20 cellular contexts compared by ENCODE assay signal in the genomic region with DNA sequence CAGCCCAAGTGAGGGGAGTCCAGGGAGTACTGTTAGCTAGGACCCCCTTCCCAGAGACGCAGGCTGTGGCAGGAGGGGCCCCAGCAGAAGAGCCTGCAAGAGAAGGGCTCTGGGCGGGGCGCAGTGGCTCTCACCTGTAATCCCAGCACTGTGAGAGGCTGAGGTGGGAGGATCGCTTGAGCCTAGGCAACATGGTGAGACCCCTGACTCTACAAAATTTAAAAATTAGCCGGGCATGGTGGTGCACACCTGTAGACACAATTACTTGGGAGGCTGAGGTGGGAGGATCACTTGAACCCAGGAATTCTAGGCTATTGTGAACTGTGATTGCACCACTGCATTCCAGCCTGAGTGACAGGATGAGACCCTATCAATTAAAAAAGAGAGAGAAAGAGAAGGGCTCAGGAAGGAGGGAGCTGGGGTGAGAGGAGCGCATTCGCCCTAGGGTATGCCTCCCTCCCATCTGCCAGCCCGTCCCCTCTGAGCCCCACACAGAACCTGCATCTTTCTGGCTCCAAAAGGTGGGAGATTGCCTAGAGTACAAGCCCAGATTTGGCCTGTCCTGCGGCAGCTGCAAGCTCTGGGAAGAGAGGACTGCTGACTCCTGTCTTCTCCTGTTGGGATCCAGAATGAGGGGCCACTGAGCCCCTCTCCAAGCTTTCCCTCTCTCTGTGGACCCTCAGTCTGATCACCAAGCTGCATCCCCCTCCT. TPM values are rescaled to one million over a fixed set of nuclear protein-coding genes. Genes with fewer than 3 reads are reported as not detected.
DNase-seq lines count a peak whose midpoint lies in the region; ATAC-seq, FAIRE-seq and TF ChIP-seq lines count a peak whose summit lies in the region.
"Had no signal": no experiment of that assay in that cellular context is flagged by ENCODE, and none has a peak within 500 bp of the region (broad histone marks: within the 10 kb centered on the region; RNA-seq: fewer than 3 reads in every experiment).

No MANE protein-coding gene starts in this region.

- 64% methylated on average over 9 of the region's 9 CpGs for WGBS in K562 (ENCODE audit: insufficient coverage, low coverage, missing lambda C conversion rate)
- WGBS in mesenchymal stem cell: 91% methylated on average over 8 of the region's 9 CpGs

- H2AK5ac ChIP-seq in mesenchymal stem cell (ENCODE audit: low read length, severe bottlenecking): no peak overlapping the region

- H3K79me2 ChIP-seq in K562 (ENCODE audit: control insufficient read depth, insufficient read depth, low read length): peaks cover 7% of the 10 kb centered on the region; the same call in 2 of the 3 replicates

- H2BK120ac ChIP-seq in mesenchymal stem cell (ENCODE audit: low read depth, low read length): no peak overlapping the region

- H2BK5ac ChIP-seq in mesenchymal stem cell (ENCODE audit: low read depth, low read length, poor library complexity, severe bottlenecking): no peak overlapping the region

- peaks cover 36% of the 10 kb centered on the region for H3K27me3 ChIP-seq in H7 (ENCODE audit: control insufficient read depth, insufficient read depth, low read length)
- H3K27me3 ChIP-seq in K562 (ENCODE audit: control insufficient read depth in 2 of 2, insufficient read depth in 2 of 2, low read length in 2 of 2): no peaks in the 10 kb centered on the region
- peaks cover 15 to 79% of the 10 kb centered on the region in 2 experiments for H3K27me3 ChIP-seq in mesenchymal stem cell (ENCODE audit: control insufficient read depth in 1 of 2, insufficient read depth in 1 of 2, low read length in 2 of 2)
- H3K27me3 ChIP-seq in stomach smooth muscle (ENCODE audit: control insufficient read depth in 1 of 2, insufficient read depth in 2 of 2, low read length in 2 of 2): no peaks in the 10 kb centered on the region

- no peak overlapping the region for H3K14ac ChIP-seq in mesenchymal stem cell (ENCODE audit: low read length in 2 of 2)

- H3K4me2 ChIP-seq in K562 (ENCODE audit: insufficient read depth, low read length): no peak overlapping the region
- no peak overlapping the region for H3K4me2 ChIP-seq in mesenchymal stem cell (ENCODE audit: low read length, poor library complexity, severe bottlenecking)

- CTCF ChIA-PET in K562 (lab: Yijun Ruan, JAX; ENCODE audit: low intra/inter-chr PET ratio): no interaction called here

- TF ChIP-seq RAD21 in K562 (CRISPR knock-in tag; conservative IDR thresholded peaks at IDR 0.05 in 1 of 2, IDR thresholded peaks at IDR 0.05 in 1 of 2): no peak

- H4K91ac ChIP-seq in mesenchymal stem cell (ENCODE audit: low read length): no peak overlapping the region

- H3K9ac ChIP-seq in K562 (ENCODE audit: insufficient read depth in 1 of 2, low read depth in 2 of 2, low read length in 2 of 2) (no peak overlapping the region), mesenchymal stem cell (ENCODE audit: low read length) (no peak overlapping the region), stomach smooth muscle (ENCODE audit: low read length in 2 of 2) (no peak overlapping the region)

- no peak for TF ChIP-seq POLR2A in K562 (conservative IDR thresholded peaks at IDR 0.05)

- peak overlapping the region in 1 of 2 experiments; percentile 49 for H3K18ac ChIP-seq in mesenchymal stem cell (ENCODE audit: low read depth in 1 of 2, low read length in 2 of 2)

- no peak for TF ChIP-seq CTCF in K562 (IDR thresholded peaks at IDR 0.05 in 2 of 3, conservative IDR thresholded peaks at IDR 0.05 in 1 of 3; ENCODE audit: insufficient read depth in 2 of 3, low read depth in 1 of 3, low read length in 3 of 3)

- intact Hi-C loops in K562 (cut with micrococcal nuclease): no loop called here

- peak; percentile 61 for DNase-seq in H7
- DNase-seq in K562 (ENCODE audit: extremely low read depth in 1 of 4, low spot score in 3 of 4): peak in 1 of 4 experiments; percentile 7
- DNase-seq in mesenchymal stem cell: no peak
- DNase-seq in substantia nigra (lab: John Stamatoyannopoulos, UW): no peak
- no peak for DNase-seq in LoVo (ENCODE audit: low spot score)
- no peak for DNase-seq in NCI-H82 treated with DMSO at 0.1 percent for 48 hours (lab: John Stamatoyannopoulos, UW; ENCODE audit: unreplicated experiment)
- DNase-seq: DMS153; HFFc6; Karpas-422; MM.1S; NCI-H1105 treated with DMSO at 0.1 percent for 48 hours; NCI-H1694 treated with DMSO at 0.1 percent for 48 hours; NCI-H526 treated with DMSO at 0.1 percent for 48 hours; NK-92 treated with Interleukin-12 subunit alpha and Interleukin-12 subunit beta, amount 100 ng/mL, for 24 hours; SIG-M5 had no signal

- no peak for FAIRE-seq in K562 (lab: Jason Lieb, UNC)
- FAIRE-seq: GM12892, H1 had no signal

- H2BK12ac ChIP-seq in mesenchymal stem cell (ENCODE audit: low read length in 2 of 2): no peak overlapping the region

- H2AFZ ChIP-seq in K562 (ENCODE audit: low read depth, low read length) (no peak overlapping the region), mesenchymal stem cell (ENCODE audit: low read depth, low read length) (peak overlapping the region; percentile 29)

- H3K23ac ChIP-seq in mesenchymal stem cell (ENCODE audit: low read length in 2 of 2): no peak overlapping the region

- H4K20me1 ChIP-seq in K562 (replicated peaks; ENCODE audit: control insufficient read depth, insufficient read depth, low read length): peaks cover 11% of the 10 kb centered on the region

- H3K36me3 ChIP-seq in H7 (replicated peaks; ENCODE audit: control insufficient read depth, insufficient read depth, low read length) (no peaks in the 10 kb centered on the region), K562 (ENCODE audit: control insufficient read depth, insufficient read depth, low read length) (no peaks in the 10 kb centered on the region), mesenchymal stem cell (ENCODE audit: control insufficient read depth in 1 of 2, insufficient read depth in 2 of 2, low read depth in 1 of 2, low read length in 2 of 2) (no peaks in the 10 kb centered on the region), stomach smooth muscle (ENCODE audit: control insufficient read depth in 2 of 2, insufficient read depth in 2 of 2, low read length in 2 of 2) (no peaks in the 10 kb centered on the region)

- no peak for ATAC-seq in K562

- H3K9me3 ChIP-seq in K562 (replicated peaks; ENCODE audit: control insufficient read depth, insufficient read depth, low read depth, low read length) (no peaks in the 10 kb centered on the region), mesenchymal stem cell (ENCODE audit: control insufficient read depth, low read length) (no peaks in the 10 kb centered on the region), stomach smooth muscle (ENCODE audit: control insufficient read depth in 2 of 2, low read length in 2 of 2) (no peaks in the 10 kb centered on the region)

- in situ Hi-C loops in K562 (cut with MboI): no loop called here

- no peaks in the 10 kb centered on the region for H3K79me1 ChIP-seq in mesenchymal stem cell (replicated peaks; ENCODE audit: low read length, poor library complexity, severe bottlenecking)

- no peak overlapping the region for H3K4me3 ChIP-seq in H7 (ENCODE audit: insufficient read depth, low read depth, low read length)
- H3K4me3 ChIP-seq in K562: no peak overlapping the region
- no peak overlapping the region for H3K4me3 ChIP-seq in mesenchymal stem cell (ENCODE audit: insufficient read depth in 1 of 2, low read depth in 1 of 2, low read length in 2 of 2)
- H3K4me3 ChIP-seq in stomach smooth muscle (ENCODE audit: low read length in 2 of 2): peak overlapping the region in 1 of 2 donors; percentile 15

- H3K4me1 ChIP-seq in K562 (replicated peaks in 1 of 2; ENCODE audit: control insufficient read depth in 2 of 2, insufficient read depth in 2 of 2, low read length in 2 of 2): peaks cover 13 to 37% of the 10 kb centered on the region in 2 experiments
- peaks cover 17% of the 10 kb centered on the region for H3K4me1 ChIP-seq in mesenchymal stem cell (ENCODE audit: control insufficient read depth, insufficient read depth, low read depth, low read length)
- H3K4me1 ChIP-seq in stomach smooth muscle (ENCODE audit: control insufficient read depth, insufficient read depth, low read length): peaks cover 87% of the 10 kb centered on the region

- POLR2A ChIA-PET in K562 (lab: Yijun Ruan, JAX): interaction anchor here (0.6 to 4.1 kb wide), 3 partner anchors 8 to 55 kb away, joined by 3 to 17 read pairs (median 5); no protein-coding TSS in a partner anchor

- H2BK15ac ChIP-seq in mesenchymal stem cell (ENCODE audit: low read depth, poor library complexity, severe bottlenecking): no peak overlapping the region

- TF ChIP-seq EP300 in K562 (IDR thresholded peaks at IDR 0.05; ENCODE audit: low read length): no peak

- no peak overlapping the region for H4K8ac ChIP-seq in mesenchymal stem cell (ENCODE audit: low read length)

- BruUV-seq in K562 (replicated peaks; lab: Mats Ljungman, UMichigan): no TSS peak

- H3K27ac ChIP-seq in K562 (ENCODE audit: extremely low read depth, low read depth, low read length) (no peak overlapping the region), mesenchymal stem cell (ENCODE audit: low read length, poor library complexity, severe bottlenecking) (no peak overlapping the region), stomach smooth muscle (ENCODE audit: low read length) (peak overlapping the region; percentile 60), substantia nigra (ENCODE audit: low read depth, low read length, poor library complexity, severe bottlenecking) (no peak overlapping the region)
- H3K27ac ChIP-seq: C4-2B had no signal

- peak overlapping the region; percentile 19 to 69 for H3K4ac ChIP-seq in mesenchymal stem cell (ENCODE audit: low read depth in 1 of 2, low read length in 2 of 2)

- no peaks in the 10 kb centered on the region for H3K9me1 ChIP-seq in K562 (ENCODE audit: control insufficient read depth, insufficient read depth, low read length)

RNA-seq across cellular contexts. Expression of a gene that starts 3.6 kb away (rescaled TPM):
- total RNA-seq in H7 (2014; rRNA removed; shearing (Covaris generic)): 1.5 and 2.7 TPM in 2 replicates
- total RNA-seq in K562 (2011; cell fraction: chromatin; rRNA removed; ENCODE audit: low replicate concordance): 4.1 and 12.8 TPM in 2 replicates
- 7.4 and 7.5 TPM in 2 replicates for total RNA-seq in K562 (2011; cell fraction: nucleolus; rRNA removed)
- total RNA-seq in K562 (2011; cell fraction: nucleoplasm; rRNA removed): 4.4 and 4.6 TPM in 2 replicates
- 1.6 and 1.8 TPM in 2 replicates for total RNA-seq in K562 (2014; rRNA removed)
- total RNA-seq in K562 (2014; rRNA removed; fragmentation: Illumina TruSeq; extraction: Trizol): 0.64 and 0.76 TPM in 2 replicates
- total RNA-seq in K562 (2015; rRNA removed; fragmentation: Illumina TruSeq; extraction: Trizol): 0.72 and 0.79 TPM in 2 replicates
- 3.8 and 4.1 TPM in 2 replicates for total RNA-seq in K562 (2021)
- 0.79 and 1.7 TPM in 2 replicates for polyA plus RNA-seq in K562 (2011; rRNA removed)
- 1.1 and 1.3 TPM in 2 replicates for polyA plus RNA-seq in K562 (2011; cell fraction: cytosol; rRNA removed)
- polyA plus RNA-seq in K562 (2011; cell fraction: nucleus; rRNA removed): 6.3 and 9.8 TPM in 2 replicates
- polyA plus RNA-seq in K562 (2012): 2.5 and 4.6 TPM in 2 replicates
- polyA plus RNA-seq in K562 (2014; fragmentation: Illumina TruSeq; extraction: Trizol): 3.5 and 3.8 TPM in 2 replicates
- under 1 TPM; 0.07 to 0.27 TPM for polyA plus RNA-seq in K562 (2014; fragmentation: Nextera tagmentation; extraction: Ambion mirVana)
- 3.4 and 3.7 TPM in 2 replicates for polyA plus RNA-seq in K562 (2014; rRNA removed)
- polyA minus RNA-seq in K562 (2011; rRNA and poly(A)+ RNA removed): 0.42 and 0.49 TPM in 2 replicates
- polyA minus RNA-seq in K562 (2011; cell fraction: cytosol; rRNA and poly(A)+ RNA removed): 1.0 TPM in 2 replicates
- polyA minus RNA-seq in K562 (2011; cell fraction: nucleus; rRNA and poly(A)+ RNA removed): 3.6 and 3.7 TPM in 2 replicates
- polyA plus RNA-seq in mesenchymal stem cell (2013, experiment 1 of 2): 0.10 TPM
- polyA plus RNA-seq in mesenchymal stem cell (2013, experiment 2 of 2): 0.14 TPM
- total RNA-seq: RPMI7951 had no signal
